In genomic region chr4:56907489-56908205, GRCh38 we compare ENCODE assay signal across 8 cellular contexts. TPM values are rescaled to one million over a fixed set of nuclear protein-coding genes. Genes with fewer than 3 reads are reported as not detected.
DNase-seq lines count a peak whose midpoint lies in the region; ATAC-seq and TF ChIP-seq lines count a peak whose summit lies in the region.

TSS of gene REST (plus strand) at chr4:56907900. CDS start at chr4:56910639, 2,739 bp downstream.

- peak within 1 kb of the TSS; percentile 42 to 72 for H3K9ac ChIP-seq in stomach smooth muscle (ENCODE audit: low read length in 2 of 2)

- peaks cover 33% of the 10 kb centered on the region for H3K36me3 Mint-ChIP-seq in Caco-2 (ENCODE audit: insufficient read depth, unreplicated experiment)

- POLR2A ChIA-PET in Caco-2 (lab: Charles Lee): interaction anchor here (0.5 to 1.0 kb wide), 4 partner anchors 41 to 446 kb away, joined by 3 to 6 read pairs (median 4); partner anchors contain the start of gene POLR2B

- intact Hi-C loops in Caco-2 (cut with micrococcal nuclease; ENCODE audit: unreplicated experiment): loop anchor here (1.0 to 10.0 kb wide), 3 partner anchors 51 to 473 kb away; partner anchors contain the start of genes NOA1, PAICS and PPAT

- H3K9me3 Mint-ChIP-seq in Caco-2 (ENCODE audit: unreplicated experiment): no peaks in the 10 kb centered on the region

- BruUV-seq in Caco-2 (replicated peaks; lab: Mats Ljungman, UMichigan): no TSS peak

- H3K27ac ChIP-seq in SJSA1 (peak within 1 kb of the TSS; percentile 73), stomach smooth muscle (ENCODE audit: low read length) (peak within 1 kb of the TSS; percentile 76)

- H2AFZ ChIP-seq in neuron (ENCODE audit: low read depth, low read length): peak within 1 kb of the TSS; percentile 75

- H3K9me3 ChIP-seq in Caco-2 (no peaks in the 10 kb centered on the region), SJSA1 (replicated peaks) (no peaks in the 10 kb centered on the region), neuron (ENCODE audit: low read length) (no peaks in the 10 kb centered on the region), stomach smooth muscle (ENCODE audit: control insufficient read depth in 2 of 2, low read length in 2 of 2) (no peaks in the 10 kb centered on the region)

- H3K27me3 ChIP-seq in Caco-2 (replicated peaks; ENCODE audit: control insufficient read depth, insufficient read depth, low read length) (no peaks in the 10 kb centered on the region), SJSA1 (replicated peaks) (no peaks in the 10 kb centered on the region), neuron (ENCODE audit: insufficient read depth, low read length) (no peaks in the 10 kb centered on the region), stomach smooth muscle (ENCODE audit: control insufficient read depth in 1 of 2, insufficient read depth in 2 of 2, low read length in 2 of 2) (no peaks in the 10 kb centered on the region)

- TF ChIP-seq CTCF in Caco-2 (IDR thresholded peaks at IDR 0.05; ENCODE audit: insufficient read depth in 1 of 2, low read depth in 1 of 2, low read length in 1 of 2, severe bottlenecking in 1 of 2, unreplicated experiment in 1 of 2): no peak

- H3K27me3 Mint-ChIP-seq in Caco-2 (ENCODE audit: insufficient read depth, unreplicated experiment): no peaks in the 10 kb centered on the region

- H3K4me3 Mint-ChIP-seq in Caco-2 (ENCODE audit: unreplicated experiment): peak within 1 kb of the TSS; percentile 92

- H3K4me3 ChIP-seq in Caco-2 (ENCODE audit: low read depth, low read length): peak within 1 kb of the TSS; percentile 95
- H3K4me3 ChIP-seq in SJSA1: peak within 1 kb of the TSS; percentile 97
- peak within 1 kb of the TSS; percentile 84 for H3K4me3 ChIP-seq in neuron (ENCODE audit: low read length)
- peak within 1 kb of the TSS; percentile 70 to 93 for H3K4me3 ChIP-seq in stomach smooth muscle (ENCODE audit: low read length in 2 of 2)

- H3K4me1 ChIP-seq in Caco-2: peaks cover 21% of the 10 kb centered on the region
- H3K4me1 ChIP-seq in SJSA1 (replicated peaks): peaks cover 19% of the 10 kb centered on the region
- H3K4me1 ChIP-seq in neuron (ENCODE audit: insufficient read depth, low read length): peaks cover 34% of the 10 kb centered on the region
- H3K4me1 ChIP-seq in stomach smooth muscle (ENCODE audit: control insufficient read depth, insufficient read depth, low read length): peaks cover 19% of the 10 kb centered on the region

- DNase-seq in Caco-2: peak; percentile 74 to 88
- DNase-seq in HK-2 (ENCODE audit: unreplicated experiment): peak; percentile 74
- DNase-seq in SJSA1 (ENCODE audit: low read depth in 1 of 2, low spot score in 2 of 2): peak; percentile 76 to 77
- peak; percentile 66 for DNase-seq in activated gamma-delta T cell treated with anti-CD3 and anti-CD28 coated beads, Interleukin-2, amount 50 U/mL, for 16 hours (ENCODE audit: low read depth)
- peak; percentile 56 for DNase-seq in foreskin melanocyte

- CTCF ChIA-PET in Caco-2 (lab: Charles Lee): interaction anchor here (0.6 to 0.8 kb wide), 2 partner anchors 46 to 69 kb away, joined by 4 to 13 read pairs; partner anchors contain the start of gene NOA1

- peak within 1 kb of the TSS; percentile 97 for H3K27ac Mint-ChIP-seq in Caco-2 (ENCODE audit: unreplicated experiment)

- H3K4me1 Mint-ChIP-seq in Caco-2 (ENCODE audit: low read depth, unreplicated experiment): peaks cover 32% of the 10 kb centered on the region

- no peaks in the 10 kb centered on the region for H3K36me3 ChIP-seq in Caco-2 (ENCODE audit: control insufficient read depth, insufficient read depth, low read length)
- peaks cover 26% of the 10 kb centered on the region for H3K36me3 ChIP-seq in SJSA1
- H3K36me3 ChIP-seq in neuron (ENCODE audit: insufficient read depth, low read length): peaks cover 4% of the 10 kb centered on the region
- peaks cover 0 to 4% of the 10 kb centered on the region in 2 donors for H3K36me3 ChIP-seq in stomach smooth muscle (ENCODE audit: control insufficient read depth in 2 of 2, insufficient read depth in 2 of 2, low read length in 2 of 2)

- ATAC-seq in GM19455 (IDR thresholded peaks at IDR 0.05; ENCODE audit: unreplicated experiment): peak; percentile 49

RNA-seq across cellular contexts. Expression of gene REST, which starts in this region (rescaled TPM):
- total RNA-seq in Caco-2 (2022): 49.3 and 56.6 TPM in 2 replicates
- 28.9 and 41.8 TPM in 2 replicates for total RNA-seq in SJSA1 (2014; rRNA removed; shearing (Covaris generic))

Comparison
In these comparisons a context has a peak if more than half of its experiments do, and no peak if none do; other contexts are left out.
1. Peak in every context shown above with its lines: DNase-seq, ATAC-seq, H3K4me3 ChIP-seq and H3K27ac ChIP-seq.